1 cellular context compared by ENCODE assay signal in the genomic region with DNA sequence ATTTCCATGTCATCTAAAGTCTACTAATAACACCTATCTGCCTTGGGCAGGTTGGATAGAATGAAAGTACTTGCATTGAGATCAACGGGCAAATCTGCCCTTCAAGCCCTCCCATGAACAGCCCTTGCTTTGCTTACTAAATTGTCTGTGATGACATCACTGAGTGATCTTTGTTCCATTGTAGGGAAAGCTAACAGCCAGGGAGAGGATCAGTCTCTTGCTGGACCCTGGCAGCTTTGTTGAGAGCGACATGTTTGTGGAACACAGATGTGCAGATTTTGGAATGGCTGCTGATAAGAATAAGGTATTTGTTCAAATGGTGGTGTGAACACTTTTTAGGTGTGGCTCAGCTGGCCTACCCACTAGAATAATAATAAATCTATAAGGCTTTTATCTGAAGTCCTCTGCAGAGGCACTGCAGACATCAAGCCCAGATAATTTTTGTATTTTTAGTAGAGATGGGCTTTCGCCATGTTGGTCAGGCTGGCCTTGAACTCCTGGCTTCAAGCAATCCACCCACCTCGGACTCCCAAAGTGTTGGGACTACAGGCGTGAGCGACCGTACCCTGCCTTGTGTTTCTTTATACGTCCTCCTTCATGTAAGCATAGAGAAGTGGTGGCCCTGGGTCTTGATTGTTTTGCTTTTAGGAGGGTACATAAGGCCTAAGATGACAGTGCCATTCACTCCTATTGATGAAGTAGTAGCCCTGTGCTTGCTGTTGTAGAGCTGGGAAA.
TF ChIP-seq lines count a peak whose summit lies in the region.

No MANE protein-coding gene starts in this region.

TF ChIP-seq in HepG2, 621 proteins besides CTCF, POLR2A, EP300 and RAD21 (continued from another document and continues in another):
- TF ChIP-seq ZNF230 (CRISPR knock-in tag; IDR thresholded peaks at IDR 0.05) (no peak), ZNF337 (CRISPR knock-in tag; IDR thresholded peaks at IDR 0.05; ENCODE audit: borderline replicate concordance, low read depth) (peak; percentile 23; the same call in 1 of the 2 replicates), SMAD1 (CRISPR knock-in tag; IDR thresholded peaks at IDR 0.05; ENCODE audit: borderline replicate concordance, low read depth) (no peak), HMG20B (CRISPR knock-in tag; conservative IDR thresholded peaks at IDR 0.05) (peak; percentile 69; the same call in 1 of the 2 replicates), SRSF1 (optimal IDR thresholded peaks at IDR 0.05; ENCODE audit: low read depth, low read length) (no peak), STAG1 (CRISPR knock-in tag; IDR thresholded peaks at IDR 0.05) (no peak), CREB1 (IDR thresholded peaks at IDR 0.05) (peak; percentile 86), CREB1 (CRISPR knock-in tag; IDR thresholded peaks at IDR 0.05) (peak; percentile 90), KDM2A (CRISPR knock-in tag; IDR thresholded peaks at IDR 0.05; ENCODE audit: borderline replicate concordance, low read depth) (no peak), ZFP41 (CRISPR knock-in tag; IDR thresholded peaks at IDR 0.05; ENCODE audit: borderline replicate concordance) (no peak), ZNF331 (CRISPR knock-in tag; IDR thresholded peaks at IDR 0.05) (peak; percentile 69; the same call in 1 of the 2 replicates), BORCS8-MEF2B (CRISPR knock-in tag; IDR thresholded peaks at IDR 0.05) (0 out of 2 replicates have a peak, but pooled peaks have one; percentile 10), POLR2AphosphoS5 (IDR thresholded peaks at IDR 0.05; ENCODE audit: low read depth, low read length) (peak; percentile 47; the same call in 1 of the 2 replicates), ZNF501 (CRISPR knock-in tag; IDR thresholded peaks at IDR 0.05) (peak; percentile 38; the same call in 1 of the 2 replicates), IRF2 (CRISPR knock-in tag; IDR thresholded peaks at IDR 0.05) (peak; percentile 67; the same call in 1 of the 2 replicates), NCOA2 (CRISPR knock-in tag; IDR thresholded peaks at IDR 0.05) (0 out of 2 replicates have a peak, but pooled peaks have one; percentile 23), NONO (IDR thresholded peaks at IDR 0.05) (no peak), NONO (CRISPR knock-in tag; conservative IDR thresholded peaks at IDR 0.05) (no peak), SSRP1 (CRISPR knock-in tag; IDR thresholded peaks at IDR 0.05) (0 out of 2 replicates have a peak, but pooled peaks have one; percentile 34), ZNF781 (CRISPR knock-in tag; IDR thresholded peaks at IDR 0.05; ENCODE audit: borderline replicate concordance, not compliant biosample characterization) (no peak), ZSCAN25 (CRISPR knock-in tag; IDR thresholded peaks at IDR 0.05) (no peak), ZNF75D (CRISPR knock-in tag; IDR thresholded peaks at IDR 0.05; ENCODE audit: borderline replicate concordance) (no peak), ZNF549 (CRISPR knock-in tag; IDR thresholded peaks at IDR 0.05) (0 out of 2 replicates have a peak, but pooled peaks have one; percentile 65), HNF4G (IDR thresholded peaks at IDR 0.05; ENCODE audit: borderline replicate concordance, low read depth, low read length) (peak; percentile 73), HNF4G (CRISPR knock-in tag; IDR thresholded peaks at IDR 0.05; ENCODE audit: borderline replicate concordance, low read depth) (no peak; the same call in 1 of the 2 replicates), ZNF792 (CRISPR knock-in tag; IDR thresholded peaks at IDR 0.05) (peak; percentile 38; the same call in 1 of the 2 replicates), KDM4B (CRISPR knock-in tag; IDR thresholded peaks at IDR 0.05) (no peak), KMT2A (CRISPR knock-in tag; IDR thresholded peaks at IDR 0.05) (peak; percentile 47; the same call in 1 of the 2 replicates), ZFP1 (CRISPR knock-in tag; IDR thresholded peaks at IDR 0.05) (no peak), KDM3A (CRISPR knock-in tag; IDR thresholded peaks at IDR 0.05; ENCODE audit: low read depth) (0 out of 2 replicates have a peak, but pooled peaks have one; percentile 45)
- TF ChIP-seq, protein P1, sequence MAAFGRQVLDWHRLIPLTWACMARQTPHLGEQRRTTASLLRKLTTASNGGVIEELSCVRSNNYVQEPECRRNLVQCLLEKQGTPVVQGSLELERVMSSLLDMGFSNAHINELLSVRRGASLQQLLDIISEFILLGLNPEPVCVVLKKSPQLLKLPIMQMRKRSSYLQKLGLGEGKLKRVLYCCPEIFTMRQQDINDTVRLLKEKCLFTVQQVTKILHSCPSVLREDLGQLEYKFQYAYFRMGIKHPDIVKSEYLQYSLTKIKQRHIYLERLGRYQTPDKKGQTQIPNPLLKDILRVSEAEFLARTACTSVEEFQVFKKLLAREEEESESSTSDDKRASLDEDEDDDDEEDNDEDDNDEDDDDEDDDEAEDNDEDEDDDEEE (CRISPR knock-in tag; IDR thresholded peaks at IDR 0.05), result no peak
- TF ChIP-seq, protein P2, sequence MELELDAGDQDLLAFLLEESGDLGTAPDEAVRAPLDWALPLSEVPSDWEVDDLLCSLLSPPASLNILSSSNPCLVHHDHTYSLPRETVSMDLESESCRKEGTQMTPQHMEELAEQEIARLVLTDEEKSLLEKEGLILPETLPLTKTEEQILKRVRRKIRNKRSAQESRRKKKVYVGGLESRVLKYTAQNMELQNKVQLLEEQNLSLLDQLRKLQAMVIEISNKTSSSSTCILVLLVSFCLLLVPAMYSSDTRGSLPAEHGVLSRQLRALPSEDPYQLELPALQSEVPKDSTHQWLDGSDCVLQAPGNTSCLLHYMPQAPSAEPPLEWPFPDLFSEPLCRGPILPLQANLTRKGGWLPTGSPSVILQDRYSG (CRISPR knock-in tag; IDR thresholded peaks at IDR 0.05), result no peak
- TF ChIP-seq, protein P3, sequence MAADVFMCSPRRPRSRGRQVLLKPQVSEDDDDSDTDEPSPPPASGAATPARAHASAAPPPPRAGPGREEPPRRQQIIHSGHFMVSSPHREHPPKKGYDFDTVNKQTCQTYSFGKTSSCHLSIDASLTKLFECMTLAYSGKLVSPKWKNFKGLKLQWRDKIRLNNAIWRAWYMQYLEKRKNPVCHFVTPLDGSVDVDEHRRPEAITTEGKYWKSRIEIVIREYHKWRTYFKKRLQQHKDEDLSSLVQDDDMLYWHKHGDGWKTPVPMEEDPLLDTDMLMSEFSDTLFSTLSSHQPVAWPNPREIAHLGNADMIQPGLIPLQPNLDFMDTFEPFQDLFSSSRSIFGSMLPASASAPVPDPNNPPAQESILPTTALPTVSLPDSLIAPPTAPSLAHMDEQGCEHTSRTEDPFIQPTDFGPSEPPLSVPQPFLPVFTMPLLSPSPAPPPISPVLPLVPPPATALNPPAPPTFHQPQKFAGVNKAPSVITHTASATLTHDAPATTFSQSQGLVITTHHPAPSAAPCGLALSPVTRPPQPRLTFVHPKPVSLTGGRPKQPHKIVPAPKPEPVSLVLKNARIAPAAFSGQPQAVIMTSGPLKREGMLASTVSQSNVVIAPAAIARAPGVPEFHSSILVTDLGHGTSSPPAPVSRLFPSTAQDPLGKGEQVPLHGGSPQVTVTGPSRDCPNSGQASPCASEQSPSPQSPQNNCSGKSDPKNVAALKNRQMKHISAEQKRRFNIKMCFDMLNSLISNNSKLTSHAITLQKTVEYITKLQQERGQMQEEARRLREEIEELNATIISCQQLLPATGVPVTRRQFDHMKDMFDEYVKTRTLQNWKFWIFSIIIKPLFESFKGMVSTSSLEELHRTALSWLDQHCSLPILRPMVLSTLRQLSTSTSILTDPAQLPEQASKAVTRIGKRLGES (CRISPR knock-in tag; IDR thresholded peaks at IDR 0.05; ENCODE audit: borderline replicate concordance), result no peak
- TF ChIP-seq, protein P4, sequence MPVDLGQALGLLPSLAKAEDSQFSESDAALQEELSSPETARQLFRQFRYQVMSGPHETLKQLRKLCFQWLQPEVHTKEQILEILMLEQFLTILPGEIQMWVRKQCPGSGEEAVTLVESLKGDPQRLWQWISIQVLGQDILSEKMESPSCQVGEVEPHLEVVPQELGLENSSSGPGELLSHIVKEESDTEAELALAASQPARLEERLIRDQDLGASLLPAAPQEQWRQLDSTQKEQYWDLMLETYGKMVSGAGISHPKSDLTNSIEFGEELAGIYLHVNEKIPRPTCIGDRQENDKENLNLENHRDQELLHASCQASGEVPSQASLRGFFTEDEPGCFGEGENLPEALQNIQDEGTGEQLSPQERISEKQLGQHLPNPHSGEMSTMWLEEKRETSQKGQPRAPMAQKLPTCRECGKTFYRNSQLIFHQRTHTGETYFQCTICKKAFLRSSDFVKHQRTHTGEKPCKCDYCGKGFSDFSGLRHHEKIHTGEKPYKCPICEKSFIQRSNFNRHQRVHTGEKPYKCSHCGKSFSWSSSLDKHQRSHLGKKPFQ (CRISPR knock-in tag; IDR thresholded peaks at IDR 0.05; ENCODE audit: insufficient replicate concordance), result peak; percentile 82
- TF ChIP-seq, protein P5, sequence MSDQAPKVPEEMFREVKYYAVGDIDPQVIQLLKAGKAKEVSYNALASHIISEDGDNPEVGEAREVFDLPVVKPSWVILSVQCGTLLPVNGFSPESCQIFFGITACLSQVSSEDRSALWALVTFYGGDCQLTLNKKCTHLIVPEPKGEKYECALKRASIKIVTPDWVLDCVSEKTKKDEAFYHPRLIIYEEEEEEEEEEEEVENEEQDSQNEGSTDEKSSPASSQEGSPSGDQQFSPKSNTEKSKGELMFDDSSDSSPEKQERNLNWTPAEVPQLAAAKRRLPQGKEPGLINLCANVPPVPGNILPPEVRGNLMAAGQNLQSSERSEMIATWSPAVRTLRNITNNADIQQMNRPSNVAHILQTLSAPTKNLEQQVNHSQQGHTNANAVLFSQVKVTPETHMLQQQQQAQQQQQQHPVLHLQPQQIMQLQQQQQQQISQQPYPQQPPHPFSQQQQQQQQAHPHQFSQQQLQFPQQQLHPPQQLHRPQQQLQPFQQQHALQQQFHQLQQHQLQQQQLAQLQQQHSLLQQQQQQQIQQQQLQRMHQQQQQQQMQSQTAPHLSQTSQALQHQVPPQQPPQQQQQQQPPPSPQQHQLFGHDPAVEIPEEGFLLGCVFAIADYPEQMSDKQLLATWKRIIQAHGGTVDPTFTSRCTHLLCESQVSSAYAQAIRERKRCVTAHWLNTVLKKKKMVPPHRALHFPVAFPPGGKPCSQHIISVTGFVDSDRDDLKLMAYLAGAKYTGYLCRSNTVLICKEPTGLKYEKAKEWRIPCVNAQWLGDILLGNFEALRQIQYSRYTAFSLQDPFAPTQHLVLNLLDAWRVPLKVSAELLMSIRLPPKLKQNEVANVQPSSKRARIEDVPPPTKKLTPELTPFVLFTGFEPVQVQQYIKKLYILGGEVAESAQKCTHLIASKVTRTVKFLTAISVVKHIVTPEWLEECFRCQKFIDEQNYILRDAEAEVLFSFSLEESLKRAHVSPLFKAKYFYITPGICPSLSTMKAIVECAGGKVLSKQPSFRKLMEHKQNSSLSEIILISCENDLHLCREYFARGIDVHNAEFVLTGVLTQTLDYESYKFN (CRISPR knock-in tag; conservative IDR thresholded peaks at IDR 0.05), result peak; percentile 81
- TF ChIP-seq, protein P6, sequence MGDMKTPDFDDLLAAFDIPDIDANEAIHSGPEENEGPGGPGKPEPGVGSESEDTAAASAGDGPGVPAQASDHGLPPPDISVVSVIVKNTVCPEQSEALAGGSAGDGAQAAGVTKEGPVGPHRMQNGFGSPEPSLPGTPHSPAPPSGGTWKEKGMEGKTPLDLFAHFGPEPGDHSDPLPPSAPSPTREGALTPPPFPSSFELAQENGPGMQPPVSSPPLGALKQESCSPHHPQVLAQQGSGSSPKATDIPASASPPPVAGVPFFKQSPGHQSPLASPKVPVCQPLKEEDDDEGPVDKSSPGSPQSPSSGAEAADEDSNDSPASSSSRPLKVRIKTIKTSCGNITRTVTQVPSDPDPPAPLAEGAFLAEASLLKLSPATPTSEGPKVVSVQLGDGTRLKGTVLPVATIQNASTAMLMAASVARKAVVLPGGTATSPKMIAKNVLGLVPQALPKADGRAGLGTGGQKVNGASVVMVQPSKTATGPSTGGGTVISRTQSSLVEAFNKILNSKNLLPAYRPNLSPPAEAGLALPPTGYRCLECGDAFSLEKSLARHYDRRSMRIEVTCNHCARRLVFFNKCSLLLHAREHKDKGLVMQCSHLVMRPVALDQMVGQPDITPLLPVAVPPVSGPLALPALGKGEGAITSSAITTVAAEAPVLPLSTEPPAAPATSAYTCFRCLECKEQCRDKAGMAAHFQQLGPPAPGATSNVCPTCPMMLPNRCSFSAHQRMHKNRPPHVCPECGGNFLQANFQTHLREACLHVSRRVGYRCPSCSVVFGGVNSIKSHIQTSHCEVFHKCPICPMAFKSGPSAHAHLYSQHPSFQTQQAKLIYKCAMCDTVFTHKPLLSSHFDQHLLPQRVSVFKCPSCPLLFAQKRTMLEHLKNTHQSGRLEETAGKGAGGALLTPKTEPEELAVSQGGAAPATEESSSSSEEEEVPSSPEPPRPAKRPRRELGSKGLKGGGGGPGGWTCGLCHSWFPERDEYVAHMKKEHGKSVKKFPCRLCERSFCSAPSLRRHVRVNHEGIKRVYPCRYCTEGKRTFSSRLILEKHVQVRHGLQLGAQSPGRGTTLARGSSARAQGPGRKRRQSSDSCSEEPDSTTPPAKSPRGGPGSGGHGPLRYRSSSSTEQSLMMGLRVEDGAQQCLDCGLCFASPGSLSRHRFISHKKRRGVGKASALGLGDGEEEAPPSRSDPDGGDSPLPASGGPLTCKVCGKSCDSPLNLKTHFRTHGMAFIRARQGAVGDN (CRISPR knock-in tag; IDR thresholded peaks at IDR 0.05), result no peak
- TF ChIP-seq, protein P7, sequence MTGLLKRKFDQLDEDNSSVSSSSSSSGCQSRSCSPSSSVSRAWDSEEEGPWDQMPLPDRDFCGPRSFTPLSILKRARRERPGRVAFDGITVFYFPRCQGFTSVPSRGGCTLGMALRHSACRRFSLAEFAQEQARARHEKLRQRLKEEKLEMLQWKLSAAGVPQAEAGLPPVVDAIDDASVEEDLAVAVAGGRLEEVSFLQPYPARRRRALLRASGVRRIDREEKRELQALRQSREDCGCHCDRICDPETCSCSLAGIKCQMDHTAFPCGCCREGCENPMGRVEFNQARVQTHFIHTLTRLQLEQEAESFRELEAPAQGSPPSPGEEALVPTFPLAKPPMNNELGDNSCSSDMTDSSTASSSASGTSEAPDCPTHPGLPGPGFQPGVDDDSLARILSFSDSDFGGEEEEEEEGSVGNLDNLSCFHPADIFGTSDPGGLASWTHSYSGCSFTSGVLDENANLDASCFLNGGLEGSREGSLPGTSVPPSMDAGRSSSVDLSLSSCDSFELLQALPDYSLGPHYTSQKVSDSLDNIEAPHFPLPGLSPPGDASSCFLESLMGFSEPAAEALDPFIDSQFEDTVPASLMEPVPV (CRISPR knock-in tag; IDR thresholded peaks at IDR 0.05), result peak; percentile 31; the same call in 1 of the 2 replicates
- TF ChIP-seq, protein P8, sequence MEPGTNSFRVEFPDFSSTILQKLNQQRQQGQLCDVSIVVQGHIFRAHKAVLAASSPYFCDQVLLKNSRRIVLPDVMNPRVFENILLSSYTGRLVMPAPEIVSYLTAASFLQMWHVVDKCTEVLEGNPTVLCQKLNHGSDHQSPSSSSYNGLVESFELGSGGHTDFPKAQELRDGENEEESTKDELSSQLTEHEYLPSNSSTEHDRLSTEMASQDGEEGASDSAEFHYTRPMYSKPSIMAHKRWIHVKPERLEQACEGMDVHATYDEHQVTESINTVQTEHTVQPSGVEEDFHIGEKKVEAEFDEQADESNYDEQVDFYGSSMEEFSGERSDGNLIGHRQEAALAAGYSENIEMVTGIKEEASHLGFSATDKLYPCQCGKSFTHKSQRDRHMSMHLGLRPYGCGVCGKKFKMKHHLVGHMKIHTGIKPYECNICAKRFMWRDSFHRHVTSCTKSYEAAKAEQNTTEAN (CRISPR knock-in tag; conservative IDR thresholded peaks at IDR 0.05), result peak; percentile 74
